Comparison of ENCODE assay signal across 18 cellular contexts in the genomic region with DNA sequence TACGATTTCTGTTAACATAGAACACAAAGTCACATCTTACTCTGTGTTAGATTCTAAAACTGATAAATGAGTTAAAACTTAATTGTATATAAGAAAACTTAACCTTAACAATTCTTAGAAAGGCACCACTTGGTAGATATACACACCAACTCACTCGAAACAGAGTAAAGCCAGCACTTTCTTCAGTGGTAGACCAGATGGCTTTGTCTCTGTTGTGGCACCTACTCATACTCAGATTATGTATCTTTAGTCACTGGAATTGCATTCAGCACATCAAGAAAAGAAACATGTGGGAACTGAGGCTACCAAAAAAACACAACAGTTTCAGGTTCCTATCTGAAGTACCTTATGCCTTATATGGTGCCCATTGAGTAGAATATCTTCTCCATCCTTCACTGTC.
DNase-seq lines count a peak whose midpoint lies in the region; ATAC-seq, FAIRE-seq and TF ChIP-seq lines count a peak whose summit lies in the region.
"Had no signal": no experiment of that assay in that cellular context is flagged by ENCODE, and none has a peak within 500 bp of the region (broad histone marks: within the 10 kb centered on the region; RNA-seq: fewer than 3 reads in every experiment).

No MANE protein-coding gene starts in this region.

- H3K36me3 Mint-ChIP-seq in GM23338 (ENCODE audit: low read depth) (peaks cover 6% of the 10 kb centered on the region; the same call in 1 of the 3 replicates), mesothelial cell of epicardium (no peaks in the 10 kb centered on the region)
- H3K36me3 Mint-ChIP-seq: CD4-positive, alpha-beta memory T cell had no signal

- no peak overlapping the region for H3K18ac ChIP-seq in H1 (ENCODE audit: extremely low read depth, low read length)

- WGBS in H1 (ENCODE audit: extremely low coverage in 1 of 2, insufficient coverage in 1 of 2, insufficient read length in 1 of 2, insufficient replicate concordance in 2 of 2, low coverage in 1 of 2, low lambda C conversion rate in 2 of 2, missing lambda C conversion rate in 1 of 2), 2 experiments = 97% methylated on average over 2 of the region's 2 CpGs; no CpG with 5 or more reads in 1 of the 2 experiments

- H3K14ac ChIP-seq in H1 (ENCODE audit: insufficient read length) = no peak overlapping the region

- TF ChIP-seq EP300 in H1 (IDR thresholded peaks at IDR 0.05; ENCODE audit: borderline replicate concordance in 1 of 2, low read depth in 2 of 2, low read length in 2 of 2) = no peak

- no peak overlapping the region for H4K91ac ChIP-seq in H1 (replicated peaks; ENCODE audit: insufficient read length, low read length)

- H3K79me2 ChIP-seq in GM23338 (replicated peaks; ENCODE audit: insufficient read depth) (no peaks in the 10 kb centered on the region), H1 (ENCODE audit: control insufficient read depth in 1 of 2, insufficient read depth in 2 of 2, low read length in 2 of 2) (no peaks in the 10 kb centered on the region)

- H2AK5ac ChIP-seq in H1 (ENCODE audit: low read depth, low read length) = 0 out of 2 replicates have a peak overlapping the region, but pooled peaks have one; percentile 43

- no peak overlapping the region for H3K56ac ChIP-seq in H1 (replicated peaks; ENCODE audit: insufficient read length, low read depth, low read length)

- POLR2A ChIA-PET in H1 (lab: Charles Lee; ENCODE audit: partially characterized antibody) = no interaction called here

- H3K4me1 ChIP-seq in GM23338 (ENCODE audit: insufficient read depth) = peaks cover 36% of the 10 kb centered on the region
- peaks cover 3 to 14% (median 9%) of the 10 kb centered on the region in 4 experiments; a peak in 5 of 7 replicates for H3K4me1 ChIP-seq in H1 (replicated peaks in 1 of 4; ENCODE audit: control insufficient read depth in 3 of 4, insufficient read depth in 4 of 4, low read length in 3 of 4)

- H3K4ac ChIP-seq in H1 (replicated peaks; ENCODE audit: insufficient read length, low read depth, low read length) = no peak overlapping the region

- H2BK12ac ChIP-seq in H1 (ENCODE audit: low read depth, low read length) = no peak overlapping the region

- H4K5ac ChIP-seq in H1 (ENCODE audit: insufficient read length, low read depth, low read length) = no peak overlapping the region

- CTCF ChIA-PET in H1 (lab: Charles Lee; ENCODE audit: partially characterized antibody) = no interaction called here

- peak overlapping the region; percentile 3; the same call in 1 of the 2 replicates for H3K4me2 ChIP-seq in GM23338
- no peak overlapping the region for H3K4me2 ChIP-seq in H1 (ENCODE audit: insufficient read depth in 1 of 2, low read depth in 2 of 2, low read length in 2 of 2)

- no peaks in the 10 kb centered on the region for H3F3A ChIP-seq in GM23338 (replicated peaks; ENCODE audit: low read depth)

- H4K20me1 ChIP-seq in GM23338 (replicated peaks; ENCODE audit: insufficient read depth) (no peaks in the 10 kb centered on the region), H1 (replicated peaks in 1 of 2; ENCODE audit: control insufficient read depth in 1 of 2, insufficient read depth in 2 of 2, low read length in 2 of 2) (no peaks in the 10 kb centered on the region)

- H3K23ac ChIP-seq in H1 (ENCODE audit: insufficient read length) = no peak overlapping the region

- H3K4me1 Mint-ChIP-seq in GM23338 (peaks cover 30% of the 10 kb centered on the region), mesothelial cell of epicardium (peaks cover 29% of the 10 kb centered on the region)
- H3K4me1 Mint-ChIP-seq: CD4-positive, alpha-beta memory T cell had no signal

- no peak for DNase-seq in D721Med (ENCODE audit: insufficient read length, low spot score)
- DNase-seq in GM23338 (ENCODE audit: low spot score) = no peak
- DNase-seq in H1 (ENCODE audit: low read depth in 1 of 2, low spot score in 2 of 2) = no peak
- no peak for DNase-seq in mesothelial cell of epicardium (ENCODE audit: low spot score in 2 of 2, unreplicated experiment in 2 of 2)
- DNase-seq in SW480 (ENCODE audit: low spot score) = no peak
- no peak for DNase-seq in left lobe of liver (ENCODE audit: low spot score)
- DNase-seq in erythroblast (lab: John Stamatoyannopoulos, UW) = no peak
- DNase-seq: C1 segment of cervical spinal cord; CD4-positive, alpha-beta memory T cell; COR-L47; DMS153; DND-41; GM23248; HFFc6 had no signal

- H3K4me3 Mint-ChIP-seq in GM23338 = no peak overlapping the region
- no peak overlapping the region for H3K4me3 Mint-ChIP-seq in mesothelial cell of epicardium
- H3K4me3 Mint-ChIP-seq: CD4-positive, alpha-beta memory T cell; HFFc6 had no signal

- H2BK5ac ChIP-seq in H1 (ENCODE audit: low read depth, low read length) = no peak overlapping the region

- no peak overlapping the region for H3K4me3 ChIP-seq in GM23338
- no peak overlapping the region for H3K4me3 ChIP-seq in H1 (ENCODE audit: extremely low read depth in 1 of 4, insufficient read depth in 2 of 4, low read depth in 3 of 4, low read length in 4 of 4)
- H3K4me3 ChIP-seq: GM23248, HAP-1 had no signal

- ATAC-seq in GM23338 (no peak), left lobe of liver (no peak)

- H3K9me3 ChIP-seq in H1 (ENCODE audit: insufficient read depth in 2 of 2, low read depth in 1 of 2, low read length in 1 of 2) = no peaks in the 10 kb centered on the region; a peak in 1 of 4 replicates

- no peaks in the 10 kb centered on the region; the same call in 1 of the 2 replicates for H3K23me2 ChIP-seq in H1 (ENCODE audit: low read depth, low read length)

- 0 out of 2 replicates have a peak, but pooled peaks cover 3% of the 10 kb centered on the region for H3K9me2 ChIP-seq in GM23338 (ENCODE audit: insufficient read depth)

- no peak for TF ChIP-seq RAD21 in H1 (IDR thresholded peaks at IDR 0.05 in 1 of 2, conservative IDR thresholded peaks at IDR 0.05 in 1 of 2; ENCODE audit: low read depth in 2 of 2, low read length in 2 of 2)

- H3K9me3 Mint-ChIP-seq in GM23338 (no peaks in the 10 kb centered on the region; the same call in 2 of the 3 replicates), mesothelial cell of epicardium (no peaks in the 10 kb centered on the region)
- H3K9me3 Mint-ChIP-seq: HFFc6 had no signal

- H3K79me1 ChIP-seq in H1 (ENCODE audit: low read depth, low read length) = no peaks in the 10 kb centered on the region

- H3K9ac ChIP-seq in H1 (replicated peaks in 1 of 4; ENCODE audit: extremely low read depth in 1 of 4, low read depth in 3 of 4, low read length in 3 of 4) = no peak overlapping the region
- H3K9ac ChIP-seq: GM23248 had no signal

- H3K27ac ChIP-seq in GM23338 (ENCODE audit: low read depth) (no peak overlapping the region), H1 (ENCODE audit: low read depth, low read length) (no peak overlapping the region)
- H3K27ac ChIP-seq: GM23248 had no signal

- no peak overlapping the region for H4K8ac ChIP-seq in H1 (ENCODE audit: extremely low read depth, insufficient read depth, low read length)

- FAIRE-seq in D721Med (lab: Jason Lieb, UNC) (peak; percentile 48), H1 (lab: Jason Lieb, UNC) (no peak)
- FAIRE-seq: G401.6, GM12892, H54 had no signal

- H3K27ac Mint-ChIP-seq in GM23338 = no peak overlapping the region
- peak overlapping the region; percentile 26 for H3K27ac Mint-ChIP-seq in mesothelial cell of epicardium
- H3K27ac Mint-ChIP-seq: CD4-positive, alpha-beta memory T cell; HFFc6 had no signal

- peaks cover 17% of the 10 kb centered on the region; the same call in 1 of the 2 replicates for H3K27me3 ChIP-seq in GM23338 (ENCODE audit: insufficient read depth)
- H3K27me3 ChIP-seq in H1 (replicated peaks in 1 of 4; ENCODE audit: control insufficient read depth in 3 of 4, extremely low read depth in 1 of 4, insufficient read depth in 3 of 4, low read length in 3 of 4) = no peaks in the 10 kb centered on the region; a peak in 1 of 7 replicates

- H2BK15ac ChIP-seq in H1 (ENCODE audit: low read length) = no peak overlapping the region

- no peak for TF ChIP-seq POLR2A in H1 (IDR thresholded peaks at IDR 0.05; ENCODE audit: control extremely low read depth in 1 of 2, low read depth in 2 of 2, low read length in 2 of 2)
- no peak for TF ChIP-seq POLR2A in erythroblast (IDR thresholded peaks at IDR 0.05; ENCODE audit: low read length)

- TF ChIP-seq CTCF in D721Med (IDR thresholded peaks at IDR 0.05; ENCODE audit: insufficient read depth, missing control alignments) = no peak
- no peak for TF ChIP-seq CTCF in GM23338 (conservative IDR thresholded peaks at IDR 0.05; ENCODE audit: low read depth in 2 of 2)
- no peak for TF ChIP-seq CTCF in H1 (IDR thresholded peaks at IDR 0.05; ENCODE audit: control extremely low read depth in 1 of 3, insufficient read depth in 1 of 3, low read depth in 1 of 3, low read length in 3 of 3)
- no peak for TF ChIP-seq CTCF in mesothelial cell of epicardium (IDR thresholded peaks at IDR 0.05; ENCODE audit: unreplicated experiment)

- no peak overlapping the region for H2BK120ac ChIP-seq in H1 (replicated peaks; ENCODE audit: low read depth, low read length)

- no peak overlapping the region for H2AFZ ChIP-seq in GM23338
- no peak overlapping the region for H2AFZ ChIP-seq in H1 (ENCODE audit: low read length)
- H2AFZ ChIP-seq: GM23248 had no signal

- H2BK20ac ChIP-seq in H1 (ENCODE audit: low read length) = no peak overlapping the region

- peaks cover 8% of the 10 kb centered on the region for H3K27me3 Mint-ChIP-seq in GM23338 (ENCODE audit: insufficient read depth, low read depth, poor library complexity)
- H3K27me3 Mint-ChIP-seq in mesothelial cell of epicardium (ENCODE audit: low read depth) = no peaks in the 10 kb centered on the region

- H3K36me3 ChIP-seq in GM23338 (ENCODE audit: insufficient read depth) = no peaks in the 10 kb centered on the region
- H3K36me3 ChIP-seq in H1 (ENCODE audit: control insufficient read depth in 2 of 4, insufficient read depth in 4 of 4, low read length in 3 of 4) = no peaks in the 10 kb centered on the region
- H3K36me3 ChIP-seq: HAP-1 had no signal

TF ChIP-seq in GM23338, 12 proteins besides CTCF, POLR2A, EP300 and RAD21 (continues in another document):
- no peak for TF ChIP-seq CREB1 (CRISPR knock-in tag; IDR thresholded peaks at IDR 0.05; ENCODE audit: low read depth)
- TF ChIP-seq ZNF331 (CRISPR knock-in tag; IDR thresholded peaks at IDR 0.05; ENCODE audit: low read depth) = no peak
- TF ChIP-seq ZNF114 (CRISPR knock-in tag; IDR thresholded peaks at IDR 0.05) = no peak

TF ChIP-seq in H1, 55 proteins besides CTCF, POLR2A, EP300 and RAD21:
- TF ChIP-seq TAF7 (optimal IDR thresholded peaks at IDR 0.05; ENCODE audit: borderline replicate concordance, low read depth, low read length) (no peak), TCF12 (IDR thresholded peaks at IDR 0.05; ENCODE audit: low read depth, low read length) (no peak), KDM4A (IDR thresholded peaks at IDR 0.05; ENCODE audit: low read depth, low read length, severe bottlenecking) (no peak), BRCA1 (IDR thresholded peaks at IDR 0.05; ENCODE audit: low read depth, low read length) (no peak), FOSL1 (IDR thresholded peaks at IDR 0.05; ENCODE audit: insufficient read depth, low read depth, low read length) (no peak)
